8 cellular contexts compared by ENCODE assay signal in genomic region chr5:143014017-143014651, GRCh38.
DNase-seq lines count a peak whose midpoint lies in the region; ATAC-seq and TF ChIP-seq lines count a peak whose summit lies in the region.

No MANE protein-coding gene starts in this region.

- no peaks in the 10 kb centered on the region for H3K9me3 ChIP-seq in fibroblast of lung (ENCODE audit: control insufficient read depth, insufficient read depth, low read depth, low read length)
- peaks cover 2% of the 10 kb centered on the region; the same call in 1 of the 2 replicates for H3K9me3 ChIP-seq in MG63

- H3K27me3 ChIP-seq in fibroblast of lung (ENCODE audit: control insufficient read depth, insufficient read depth, low read length) (no peaks in the 10 kb centered on the region), MG63 (no peaks in the 10 kb centered on the region)

- H3K79me2 ChIP-seq in fibroblast of lung (ENCODE audit: control insufficient read depth, insufficient read depth, low read length) = no peaks in the 10 kb centered on the region

- H3K4me2 ChIP-seq in fibroblast of lung (ENCODE audit: extremely low read depth, insufficient read depth, low read length) = no peak overlapping the region

- H3K9ac ChIP-seq in fibroblast of lung (ENCODE audit: insufficient read depth, low read length) = no peak overlapping the region

- H3K36me3 Mint-ChIP-seq in stimulated activated naive CD8-positive, alpha-beta T cell treated with anti-CD3 and anti-CD28 coated beads, Interleukin-15, Interleukin-2, amounts not matched to agents 100 ng/mL and 50 ng/mL, for 24 hours (ENCODE audit: low read depth) = peaks cover 44% of the 10 kb centered on the region

- peak overlapping the region; percentile 49 for H3K27ac Mint-ChIP-seq in stimulated activated naive CD8-positive, alpha-beta T cell treated with anti-CD3 and anti-CD28 coated beads, Interleukin-15, Interleukin-2, amounts not matched to agents 100 ng/mL and 50 ng/mL, for 24 hours

- H3K4me3 ChIP-seq in GM12864 (ENCODE audit: low read depth, low read length) = no peak overlapping the region
- H3K4me3 ChIP-seq in fibroblast of lung (replicated peaks in 1 of 4; ENCODE audit: control extremely low read depth in 1 of 4, insufficient read depth in 1 of 4, low read depth in 3 of 4, low read length in 4 of 4) = no peak overlapping the region
- no peak overlapping the region for H3K4me3 ChIP-seq in MG63

- DNase-seq in GM12864 (ENCODE audit: low read depth) = no peak
- DNase-seq in RKO (ENCODE audit: low spot score) = peak; percentile 14
- peak in 1 of 2 donors; percentile 66 for DNase-seq in fibroblast of lung (ENCODE audit: low read depth in 2 of 2)
- DNase-seq in NCI-H2227 treated with DMSO at 0.1 percent for 48 hours (lab: John Stamatoyannopoulos, UW) = no peak
- no peak for DNase-seq in MG63

- no peak overlapping the region for H3K4me3 Mint-ChIP-seq in stimulated activated naive CD8-positive, alpha-beta T cell treated with anti-CD3 and anti-CD28 coated beads, Interleukin-15, Interleukin-2, amounts not matched to agents 100 ng/mL and 50 ng/mL, for 24 hours

- H3K27me3 Mint-ChIP-seq in stimulated activated naive CD8-positive, alpha-beta T cell treated with anti-CD3 and anti-CD28 coated beads, Interleukin-15, Interleukin-2, amounts not matched to agents 100 ng/mL and 50 ng/mL, for 24 hours = no peaks in the 10 kb centered on the region

- H2AFZ ChIP-seq in fibroblast of lung (ENCODE audit: low read length) = no peak overlapping the region

- TF ChIP-seq CTCF in 22Rv1 (IDR thresholded peaks at IDR 0.05) = peak; percentile 75
- peak; percentile 84 for TF ChIP-seq CTCF in GM12864 (IDR thresholded peaks at IDR 0.05; ENCODE audit: low read depth, low read length, missing control alignments)
- TF ChIP-seq CTCF in fibroblast of lung (conservative IDR thresholded peaks at IDR 0.05 in 1 of 2, IDR thresholded peaks at IDR 0.05 in 1 of 2; ENCODE audit: low read depth in 1 of 2, low read length in 2 of 2) = peak; percentile 6 to 33

- peaks cover 75% of the 10 kb centered on the region for H3K4me1 Mint-ChIP-seq in stimulated activated naive CD8-positive, alpha-beta T cell treated with anti-CD3 and anti-CD28 coated beads, Interleukin-15, Interleukin-2, amounts not matched to agents 100 ng/mL and 50 ng/mL, for 24 hours (ENCODE audit: low read depth)

- ATAC-seq in HG02571 (IDR thresholded peaks at IDR 0.05; ENCODE audit: unreplicated experiment) = no peak

- H3K36me3 ChIP-seq in fibroblast of lung (ENCODE audit: control insufficient read depth, insufficient read depth, low read length) (no peaks in the 10 kb centered on the region), MG63 (no peaks in the 10 kb centered on the region)

- peaks cover 8% of the 10 kb centered on the region for H3K4me1 ChIP-seq in fibroblast of lung (ENCODE audit: control insufficient read depth, extremely low read depth, insufficient read depth, low read length)

- H3K27ac ChIP-seq in 22Rv1 (no peak overlapping the region), fibroblast of lung (ENCODE audit: insufficient read depth, low read length) (no peak overlapping the region)

- H3K9me3 Mint-ChIP-seq in stimulated activated naive CD8-positive, alpha-beta T cell treated with anti-CD3 and anti-CD28 coated beads, Interleukin-15, Interleukin-2, amounts not matched to agents 100 ng/mL and 50 ng/mL, for 24 hours = no peaks in the 10 kb centered on the region

- H4K20me1 ChIP-seq in fibroblast of lung (ENCODE audit: control insufficient read depth, extremely low read depth, insufficient read depth, low read length) = no peaks in the 10 kb centered on the region

Comparison
In these comparisons a context has a peak if more than half of its experiments do, and no peak if none do; other contexts are left out.
1. CTCF ChIP-seq: peak in every context shown above with its lines; median percentile 84 in GM12864; 75 in 22Rv1; 20 in fibroblast of lung.